In genomic region chr12:46432325-46432724, GRCh38 we compare ENCODE assay signal across 18 cellular contexts. TPM values are rescaled to one million over a fixed set of nuclear protein-coding genes. Genes with fewer than 3 reads are reported as not detected.
DNase-seq lines count a peak whose midpoint lies in the region; ATAC-seq, FAIRE-seq and TF ChIP-seq lines count a peak whose summit lies in the region.
"Had no signal": no experiment of that assay in that cellular context is flagged by ENCODE, and none has a peak within 500 bp of the region (broad histone marks: within the 10 kb centered on the region; RNA-seq: fewer than 3 reads in every experiment).

No MANE protein-coding gene starts in this region.

- H3K27ac Mint-ChIP-seq in stimulated activated effector memory CD8-positive, alpha-beta T cell treated with anti-CD3 and anti-CD28 coated beads, Interleukin-12 subunit alpha, Interleukin-12 subunit beta, amount 100 ng/mL, for 72 hours, result no peak overlapping the region
- H3K27ac Mint-ChIP-seq: activated CD4-positive, alpha-beta T cell treated with anti-CD3 and anti-CD28 coated beads, Interleukin-2, amount 10 ng/mL, durations not matched to agents 24 days and 14 days had no signal

- no peak overlapping the region for H2BK120ac ChIP-seq in mesenchymal stem cell (ENCODE audit: low read depth, low read length)

- H3K14ac ChIP-seq in mesenchymal stem cell (ENCODE audit: low read length in 2 of 2), result no peak overlapping the region

- no peak overlapping the region for H4K8ac ChIP-seq in mesenchymal stem cell (ENCODE audit: low read length)

- H2AK5ac ChIP-seq in mesenchymal stem cell (ENCODE audit: low read length, severe bottlenecking), result no peak overlapping the region

- no peak overlapping the region for H2BK15ac ChIP-seq in mesenchymal stem cell (ENCODE audit: low read depth, poor library complexity, severe bottlenecking)

- H3K18ac ChIP-seq in mesenchymal stem cell (ENCODE audit: low read depth in 1 of 2, low read length in 2 of 2), result peak overlapping the region in 1 of 2 experiments; percentile 58

- peaks cover 15% of the 10 kb centered on the region for H3K4me1 Mint-ChIP-seq in stimulated activated effector memory CD8-positive, alpha-beta T cell treated with anti-CD3 and anti-CD28 coated beads, Interleukin-12 subunit alpha, Interleukin-12 subunit beta, amount 100 ng/mL, for 72 hours

- H3K4me3 ChIP-seq in A549 (no peak overlapping the region), PC-3 (ENCODE audit: low read length) (no peak overlapping the region), colonic mucosa (no peak overlapping the region), mesenchymal stem cell (ENCODE audit: insufficient read depth in 1 of 2, low read depth in 1 of 2, low read length in 2 of 2) (no peak overlapping the region)

- H4K20me1 ChIP-seq in PC-3 (ENCODE audit: low read length), result no peaks in the 10 kb centered on the region

- TSS peak; percentile 64 for BruUV-seq in PC-3 (replicated peaks; lab: Mats Ljungman, UMichigan)

- no peak overlapping the region for H3K4ac ChIP-seq in mesenchymal stem cell (ENCODE audit: low read depth in 1 of 2, low read length in 2 of 2)

- H2BK12ac ChIP-seq in mesenchymal stem cell (ENCODE audit: low read length in 2 of 2), result no peak overlapping the region

- TF ChIP-seq CTCF in A549 (IDR thresholded peaks at IDR 0.05), result no peak
- TF ChIP-seq CTCF in PC-3 (conservative IDR thresholded peaks at IDR 0.05; ENCODE audit: low read depth, low read length), result no peak
- TF ChIP-seq CTCF in colonic mucosa (IDR thresholded peaks at IDR 0.05), result no peak

- H3K79me1 ChIP-seq in mesenchymal stem cell (replicated peaks; ENCODE audit: low read length, poor library complexity, severe bottlenecking), result peaks cover 2% of the 10 kb centered on the region

- no peaks in the 10 kb centered on the region for H3K36me3 Mint-ChIP-seq in stimulated activated effector memory CD8-positive, alpha-beta T cell treated with anti-CD3 and anti-CD28 coated beads, Interleukin-12 subunit alpha, Interleukin-12 subunit beta, amount 100 ng/mL, for 72 hours

- H3K27me3 ChIP-seq in PC-3 (ENCODE audit: low read length) (no peaks in the 10 kb centered on the region), colonic mucosa (no peaks in the 10 kb centered on the region), mesenchymal stem cell (ENCODE audit: control insufficient read depth in 1 of 2, insufficient read depth in 1 of 2, low read length in 2 of 2) (no peaks in the 10 kb centered on the region)

- FAIRE-seq in A549 (lab: Jason Lieb, UNC), result no peak

- peak in 1 of 2 experiments; percentile 56; a peak in 3 of 6 replicates for ATAC-seq in A549
- ATAC-seq in PC-3, result no peak
- ATAC-seq in stimulated activated effector memory CD8-positive, alpha-beta T cell treated with anti-CD3 and anti-CD28 coated beads, Interleukin-12 subunit alpha, Interleukin-12 subunit beta, amount 100 ng/mL, for 72 hours, result no peak

- peaks cover 3% of the 10 kb centered on the region; the same call in 1 of the 3 replicates for H3K9me3 ChIP-seq in A549
- no peaks in the 10 kb centered on the region for H3K9me3 ChIP-seq in PC-3 (ENCODE audit: low read length)
- H3K9me3 ChIP-seq in colonic mucosa, result no peaks in the 10 kb centered on the region
- H3K9me3 ChIP-seq in mesenchymal stem cell (ENCODE audit: control insufficient read depth, low read length), result no peaks in the 10 kb centered on the region

- peak overlapping the region; percentile 71 for H3K4me2 ChIP-seq in A549
- peak overlapping the region; percentile 67 for H3K4me2 ChIP-seq in PC-3 (ENCODE audit: low read length)
- H3K4me2 ChIP-seq in mesenchymal stem cell (ENCODE audit: low read length, poor library complexity, severe bottlenecking), result no peak overlapping the region

- H3K9ac ChIP-seq in PC-3 (ENCODE audit: low read length) (peak overlapping the region; percentile 67), colonic mucosa (ENCODE audit: low read depth in 2 of 2, low read length in 2 of 2) (no peak overlapping the region), mesenchymal stem cell (ENCODE audit: low read length) (peak overlapping the region; percentile 56)

- peaks cover 20% of the 10 kb centered on the region for H3F3A ChIP-seq in PC-3 (ENCODE audit: low read length, unreplicated experiment)

- no peak overlapping the region for H3K23ac ChIP-seq in mesenchymal stem cell (ENCODE audit: low read length in 2 of 2)

- TF ChIP-seq RAD21 in A549 (conservative IDR thresholded peaks at IDR 0.05 in 1 of 2, IDR thresholded peaks at IDR 0.05 in 1 of 2), result no peak

- no peak overlapping the region for H3K4me3 Mint-ChIP-seq in stimulated activated effector memory CD8-positive, alpha-beta T cell treated with anti-CD3 and anti-CD28 coated beads, Interleukin-12 subunit alpha, Interleukin-12 subunit beta, amount 100 ng/mL, for 72 hours
- H3K4me3 Mint-ChIP-seq: activated CD4-positive, alpha-beta T cell treated with anti-CD3 and anti-CD28 coated beads, Interleukin-2, amount 10 ng/mL, durations not matched to agents 24 days and 14 days; neural crest cell had no signal

- POLR2A ChIA-PET in A549 (lab: Yijun Ruan, JAX) (interaction anchor here (0.7 to 2.9 kb wide), 4 partner anchors 20 to 92 kb away, joined by 5 to 14 read pairs (median 7); no protein-coding TSS in a partner anchor), PC-3 (lab: Charles Lee; ENCODE audit: unreplicated experiment) (interaction anchor here (0.6 kb wide), 2 partner anchors 75 to 130 kb away, joined by 3 to 4 read pairs; no protein-coding TSS in a partner anchor)

- no peaks in the 10 kb centered on the region for H3K9me2 ChIP-seq in PC-3 (replicated peaks; ENCODE audit: low read length)

- H4K91ac ChIP-seq in mesenchymal stem cell (ENCODE audit: low read length), result no peak overlapping the region

- no peaks in the 10 kb centered on the region for H3K79me2 ChIP-seq in PC-3 (ENCODE audit: low read length)

- TF ChIP-seq EP300 in A549 (IDR thresholded peaks at IDR 0.05), result no peak

- H3K36me3 ChIP-seq in PC-3 (ENCODE audit: low read depth, low read length) (no peaks in the 10 kb centered on the region), colonic mucosa (no peaks in the 10 kb centered on the region), mesenchymal stem cell (ENCODE audit: control insufficient read depth in 1 of 2, insufficient read depth in 2 of 2, low read depth in 1 of 2, low read length in 2 of 2) (no peaks in the 10 kb centered on the region)

- DNase-seq in A549 (ENCODE audit: low read depth in 1 of 2, low spot score in 1 of 2), result peak in 1 of 2 experiments; percentile 37
- no peak for DNase-seq in PC-3
- DNase-seq in colonic mucosa, result no peak
- no peak for DNase-seq in mesenchymal stem cell
- no peak for DNase-seq in stimulated activated effector memory CD8-positive, alpha-beta T cell treated with anti-CD3 and anti-CD28 coated beads, Interleukin-12 subunit alpha, Interleukin-12 subunit beta, amount 100 ng/mL, for 72 hours (ENCODE audit: low spot score in 2 of 2)
- DNase-seq in HCEC 1CT, result no peak
- DNase-seq in COLO829 (ENCODE audit: low spot score), result no peak
- DNase-seq in HuH-7.5 (ENCODE audit: low spot score), result no peak
- DNase-seq: activated CD4-positive, alpha-beta T cell treated with anti-CD3 and anti-CD28 coated beads, Interleukin-2, amount 10 ng/mL, durations not matched to agents 24 days and 14 days; activated CD8-positive, alpha-beta memory T cell treated with anti-CD3 and anti-CD28 coated beads, Interleukin-2, amount 50 U/mL, for 48 hours; aorta; cortex of kidney; midbrain; NCI-H446 treated with DMSO at 0.1 percent for 48 hours; stimulated activated CD4-positive, alpha-beta T cell treated with anti-CD3 and anti-CD28 coated beads, Interleukin-2, amount 100 ng/mL, for 24 hours; substantia nigra; T1000 had no signal

- H3K9me3 Mint-ChIP-seq in stimulated activated effector memory CD8-positive, alpha-beta T cell treated with anti-CD3 and anti-CD28 coated beads, Interleukin-12 subunit alpha, Interleukin-12 subunit beta, amount 100 ng/mL, for 72 hours, result no peaks in the 10 kb centered on the region

- H3K27ac ChIP-seq in A549 (peak overlapping the region; percentile 77 to 87), PC-3 (ENCODE audit: low read length) (peak overlapping the region; percentile 96), colonic mucosa (peak overlapping the region; percentile 10), mesenchymal stem cell (ENCODE audit: low read length, poor library complexity, severe bottlenecking) (peak overlapping the region; percentile 96)

- peaks cover 53% of the 10 kb centered on the region for H3K4me1 ChIP-seq in A549
- peaks cover 45% of the 10 kb centered on the region for H3K4me1 ChIP-seq in PC-3 (ENCODE audit: insufficient read depth, low read length)
- H3K4me1 ChIP-seq in colonic mucosa, result no peaks in the 10 kb centered on the region
- H3K4me1 ChIP-seq in mesenchymal stem cell (ENCODE audit: control insufficient read depth, insufficient read depth, low read depth, low read length), result peaks cover 2% of the 10 kb centered on the region

- H2BK5ac ChIP-seq in mesenchymal stem cell (ENCODE audit: low read depth, low read length, poor library complexity, severe bottlenecking), result peak overlapping the region; percentile 8

- CTCF ChIA-PET in A549 (lab: Yijun Ruan, JAX), result interaction anchor here (0.6 to 1.8 kb wide), 6 partner anchors 9 to 243 kb away, joined by 3 to 6 read pairs (median 3); no protein-coding TSS in a partner anchor
- CTCF ChIA-PET in PC-3 (lab: Charles Lee), result interaction anchor here (0.6 to 1.0 kb wide), 3 partner anchors 30 to 781 kb away, joined by 3 to 4 read pairs (median 3); no protein-coding TSS in a partner anchor

- TF ChIP-seq POLR2A in A549 (IDR thresholded peaks at IDR 0.05; ENCODE audit: low read length), result no peak

- intact Hi-C loops in PC-3 (cut with micrococcal nuclease), result no loop called here
- intact Hi-C loops in colonic mucosa (cut with DNase I), result no loop called here

- no peak overlapping the region for H2AFZ ChIP-seq in PC-3 (ENCODE audit: low read length)
- no peak overlapping the region for H2AFZ ChIP-seq in mesenchymal stem cell (ENCODE audit: low read depth, low read length)

- WGBS in A549 (ENCODE audit: missing lambda C conversion rate), result 46% methylated on average over 6 of the region's 6 CpGs
- 20% methylated on average over 1 of the region's 6 CpGs for WGBS in mesenchymal stem cell

TF ChIP-seq in A549, 52 proteins besides CTCF, POLR2A, EP300 and RAD21:
- peak; percentile 63; the same call in 1 of the 2 replicates for TF ChIP-seq FOSB (CRISPR knock-in tag; IDR thresholded peaks at IDR 0.05)
- 0 out of 2 replicates have a peak, but pooled peaks have one; percentile 22 for TF ChIP-seq HOXB13 (CRISPR knock-in tag; IDR thresholded peaks at IDR 0.05; ENCODE audit: low read depth)
- TF ChIP-seq EHF (CRISPR knock-in tag; IDR thresholded peaks at IDR 0.05), result no peak
- TF ChIP-seq TFCP2L1 (CRISPR knock-in tag; IDR thresholded peaks at IDR 0.05), result 0 out of 2 replicates have a peak, but pooled peaks have one; percentile 41

RNA-seq across cellular contexts. Expression of gene SLC38A2, which starts 59.8 kb away (rescaled TPM):
- 366 and 519 TPM in 2 replicates for polyA plus RNA-seq in A549 (2011; rRNA removed)
- polyA plus RNA-seq in A549 (2012; cell fraction: cytosol; rRNA removed), result 38.6 and 50.8 TPM in 2 replicates
- 108 and 151 TPM in 2 replicates for polyA plus RNA-seq in A549 (2012; cell fraction: nucleus; rRNA removed)
- polyA plus RNA-seq in A549 (2017; fragmentation: RNase III; extraction: RNeasy Plus Mini Kit Qiagen cat#74134 plus additional on column Dnase treatment), result 131 to 195 TPM (median 187 TPM) in 3 replicates
- polyA minus RNA-seq in A549 (2011; rRNA and poly(A)+ RNA removed), result 230 and 257 TPM in 2 replicates
- total RNA-seq in PC-3 (2014; rRNA removed), result 214 and 232 TPM in 2 replicates
- 100 to 1,000 TPM in 1 of 2 donors, 10 to 100 TPM in 1; 98.5 to 158 TPM for total RNA-seq in colonic mucosa
- polyA plus RNA-seq in mesenchymal stem cell (2013, experiment 1 of 2), result 438 TPM
- polyA plus RNA-seq in mesenchymal stem cell (2013, experiment 2 of 2), result 429 TPM

Comparison
In these comparisons a context has a peak if more than half of its experiments do, and no peak if none do; other contexts are left out.
1. H3K27ac ChIP-seq: peak in every context shown above with its lines; median percentile 96 in PC-3; 96 in mesenchymal stem cell; 82 in A549; 10 in colonic mucosa.
2. H3K9ac ChIP-seq: peak in PC-3 (single experiment) and mesenchymal stem cell (single experiment); none in colonic mucosa (0 of 2).